Comparison of ENCODE assay signal across 24 cellular contexts in genomic region chr5:14762568-14763216, GRCh38.
DNase-seq lines count a peak whose midpoint lies in the region; ATAC-seq and TF ChIP-seq lines count a peak whose summit lies in the region.
"Had no signal": no experiment of that assay in that cellular context is flagged by ENCODE, and none has a peak within 500 bp of the region (broad histone marks: within the 10 kb centered on the region; RNA-seq: fewer than 3 reads in every experiment).

No MANE protein-coding gene starts in this region.

- H3K4me3 Mint-ChIP-seq in stimulated activated naive CD8-positive, alpha-beta T cell treated with anti-CD3 and anti-CD28 coated beads, Interleukin-15, amount 100 ng/mL, for 72 hours = no peak overlapping the region
- H3K4me3 Mint-ChIP-seq: nephron had no signal

- TF ChIP-seq CTCF in GM10248 (IDR thresholded peaks at IDR 0.05; ENCODE audit: control extremely low read depth, extremely low read depth, low read depth, missing control alignments) = no peak
- TF ChIP-seq CTCF in gastroesophageal sphincter (IDR thresholded peaks at IDR 0.05) = no peak

- peaks cover 6% of the 10 kb centered on the region for H3K4me1 Mint-ChIP-seq in stimulated activated naive CD8-positive, alpha-beta T cell treated with anti-CD3 and anti-CD28 coated beads, Interleukin-15, amount 100 ng/mL, for 72 hours
- H3K4me1 Mint-ChIP-seq: nephron had no signal

- H3K36me3 ChIP-seq in skeletal muscle tissue (ENCODE audit: control insufficient read depth in 3 of 3, insufficient read depth in 3 of 3, low read length in 3 of 3) (peaks cover 0 to 3% (median 0%) of the 10 kb centered on the region in 3 donors), gastroesophageal sphincter (peaks cover 0 to 20% of the 10 kb centered on the region in 2 donors)
- H3K36me3 ChIP-seq: vagina had no signal

- TF ChIP-seq POLR2A in gastroesophageal sphincter (IDR thresholded peaks at IDR 0.05) = no peak

- H3K4me3 ChIP-seq in skeletal muscle tissue (ENCODE audit: low read length in 3 of 3) = no peak overlapping the region
- H3K4me3 ChIP-seq in gastroesophageal sphincter = no peak overlapping the region
- H3K4me3 ChIP-seq: thoracic aorta, vagina had no signal

- ATAC-seq in GM18858 (IDR thresholded peaks at IDR 0.05; ENCODE audit: unreplicated experiment) (peak; percentile 42), HG02852 (IDR thresholded peaks at IDR 0.05; ENCODE audit: unreplicated experiment) (peak; percentile 62), gastroesophageal sphincter (no peak)
- ATAC-seq in stimulated activated naive CD8-positive, alpha-beta T cell treated with anti-CD3 and anti-CD28 coated beads, Interleukin-15, amount 100 ng/mL, for 72 hours = no peak
- ATAC-seq: activated naive CD4-positive, alpha-beta T cell treated with anti-CD3 and anti-CD28 coated beads, Interleukin-2, amount 50 U/mL, for 72 hours; HCT116; left ventricle myocardium superior; PC-3 had no signal

- CTCF ChIA-PET in GM10248 (lab: Yijun Ruan, JAX) = interaction anchor here (0.8 to 2.1 kb wide), 10 partner anchors 8 to 241 kb away, joined by 3 to 8 read pairs (median 4); no protein-coding TSS in a partner anchor

- H3K9me3 ChIP-seq in skeletal muscle tissue (ENCODE audit: control insufficient read depth in 3 of 3, low read length in 3 of 3) = no peaks in the 10 kb centered on the region
- no peaks in the 10 kb centered on the region for H3K9me3 ChIP-seq in gastroesophageal sphincter
- H3K9me3 ChIP-seq: thoracic aorta, vagina had no signal

- H3K27ac ChIP-seq in skeletal muscle tissue (ENCODE audit: low read depth, low read length) (peak overlapping the region; percentile 5), gastroesophageal sphincter (no peak overlapping the region)
- H3K27ac ChIP-seq: KMS-11, thoracic aorta, vagina, WERI-Rb-1 had no signal

- H3K9me3 Mint-ChIP-seq in stimulated activated naive CD8-positive, alpha-beta T cell treated with anti-CD3 and anti-CD28 coated beads, Interleukin-15, amount 100 ng/mL, for 72 hours = no peaks in the 10 kb centered on the region
- H3K9me3 Mint-ChIP-seq: activated naive CD4-positive, alpha-beta T cell treated with anti-CD3 and anti-CD28 coated beads, Interleukin-2, amount 50 U/mL, for 72 hours; activated T-helper 2 cell treated with anti-CD3 and anti-CD28 coated beads, Interferon-gamma antibody, Interleukin-2, Interleukin-4, amounts not matched to agents 10 μg/mL and 5 μg/mL and 100 μg/mL, durations not matched to agents 14 hours and 24 hours and 36 hours; nephron had no signal

- H3K4me1 ChIP-seq in skeletal muscle tissue (ENCODE audit: control insufficient read depth in 3 of 3, insufficient read depth in 3 of 3, low read length in 3 of 3) = peaks cover 25 to 35% (median 33%) of the 10 kb centered on the region in 3 donors
- no peaks in the 10 kb centered on the region for H3K4me1 ChIP-seq in gastroesophageal sphincter
- H3K4me1 ChIP-seq: vagina had no signal

- peak; percentile 74 for DNase-seq in NCI-H69 (lab: John Stamatoyannopoulos, UW)
- no peak for DNase-seq in stimulated activated naive CD8-positive, alpha-beta T cell treated with anti-CD3 and anti-CD28 coated beads, Interleukin-15, amount 100 ng/mL, for 72 hours
- no peak for DNase-seq in GM10248 (ENCODE audit: extremely low spot score)
- DNase-seq: aorta; cortex of kidney; left ventricle myocardium superior; NCI-H82; PC-3; Right ventricle myocardium superior; stimulated activated CD4-positive, alpha-beta T cell treated with anti-CD3 and anti-CD28 coated beads, Interleukin-4, amount 100 ng/mL, for 1 hour; stimulated activated naive CD4-positive, alpha-beta T cell; T-helper 9 cell; WERI-Rb-1 had no signal

- POLR2A ChIA-PET in GM10248 (lab: Yijun Ruan, JAX) = interaction anchor here (0.6 kb wide), 1 partner anchor 18 kb away, joined by 5 read pairs; no protein-coding TSS in a partner anchor

- no peaks in the 10 kb centered on the region for H3K27me3 Mint-ChIP-seq in stimulated activated naive CD8-positive, alpha-beta T cell treated with anti-CD3 and anti-CD28 coated beads, Interleukin-15, amount 100 ng/mL, for 72 hours

- no peak for TF ChIP-seq EP300 in gastroesophageal sphincter (IDR thresholded peaks at IDR 0.05)

- WGBS in gastroesophageal sphincter (ENCODE audit: low coverage in 1 of 2), 2 donors = 89 to 98% methylated on average over 4 of the region's 4 CpGs

- no peak overlapping the region for H3K9ac ChIP-seq in skeletal muscle tissue (ENCODE audit: low read depth in 1 of 3, low read length in 3 of 3)
- H3K9ac ChIP-seq: KMS-11 had no signal

- H3K27me3 ChIP-seq in skeletal muscle tissue (ENCODE audit: control insufficient read depth in 3 of 3, insufficient read depth in 3 of 3, low read length in 3 of 3) (no peaks in the 10 kb centered on the region), gastroesophageal sphincter (no peaks in the 10 kb centered on the region)
- H3K27me3 ChIP-seq: vagina had no signal

- H3K27ac Mint-ChIP-seq in stimulated activated naive CD8-positive, alpha-beta T cell treated with anti-CD3 and anti-CD28 coated beads, Interleukin-15, amount 100 ng/mL, for 72 hours = no peak overlapping the region
- H3K27ac Mint-ChIP-seq: activated naive CD4-positive, alpha-beta T cell treated with anti-CD3 and anti-CD28 coated beads, Interleukin-2, amount 50 U/mL, for 72 hours; activated T-helper 2 cell treated with anti-CD3 and anti-CD28 coated beads, Interferon-gamma antibody, Interleukin-2, Interleukin-4, amounts not matched to agents 10 μg/mL and 5 μg/mL and 100 μg/mL, durations not matched to agents 14 hours and 24 hours and 36 hours; nephron had no signal

Comparison
In these comparisons a context has a peak if more than half of its experiments do, and no peak if none do; other contexts are left out.
1. ATAC-seq: peak in GM18858 (single experiment) and HG02852 (single experiment); none in stimulated activated naive CD8-positive, alpha-beta T cell treated with anti-CD3 and anti-CD28 coated beads, Interleukin-15, amount 100 ng/mL, for 72 hours (single experiment) and gastroesophageal sphincter (single experiment).